ENCODE assay signal across 1 cellular context in the genomic region with DNA sequence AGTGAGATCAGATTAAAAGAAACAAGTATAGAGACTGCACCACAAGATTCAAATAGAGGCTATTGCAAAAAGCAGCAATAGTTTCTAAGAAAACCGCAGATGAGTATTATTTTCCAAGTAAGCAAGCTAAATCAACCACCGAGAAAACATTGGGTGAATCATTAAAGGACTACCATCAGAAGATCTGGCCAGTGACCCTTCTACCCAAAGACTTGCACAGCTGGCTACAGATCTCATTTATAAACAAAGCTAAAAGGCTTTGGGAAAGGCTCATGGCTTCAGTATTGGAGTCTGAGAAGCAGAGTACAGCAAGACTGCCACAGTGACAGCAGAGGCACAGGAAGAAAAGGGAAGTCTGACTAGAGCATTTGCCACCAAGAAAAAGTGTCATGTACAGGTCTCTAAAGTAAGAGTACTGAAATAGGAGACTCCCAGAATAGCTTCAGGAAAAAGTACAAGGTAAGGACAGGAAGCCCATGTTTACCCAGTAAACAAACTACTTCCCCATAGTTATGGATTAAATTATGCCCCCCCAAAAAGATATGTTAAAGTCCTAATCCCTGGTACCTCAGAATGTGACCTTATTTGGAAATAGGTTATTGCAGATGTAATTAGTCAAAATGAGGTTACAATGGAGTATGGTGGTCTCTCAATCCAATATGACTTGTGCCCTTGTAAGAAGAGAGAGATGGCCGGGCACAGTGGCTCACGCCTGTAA.
TF ChIP-seq lines count a peak whose summit lies in the region.

No MANE protein-coding gene starts in this region.

TF ChIP-seq in GM12878, 131 proteins besides CTCF, POLR2A, EP300 and RAD21 (continued from another document):
- TF ChIP-seq PRDM15 (CRISPR knock-in tag; IDR thresholded peaks at IDR 0.05) (no peak), KLF5 (IDR thresholded peaks at IDR 0.05; ENCODE audit: partially characterized antibody) (no peak), BCL11A (IDR thresholded peaks at IDR 0.05; ENCODE audit: low read depth, low read length) (0 out of 2 replicates have a peak, but pooled peaks have one; percentile 14), DPF2 (IDR thresholded peaks at IDR 0.05) (peak; percentile 66; the same call in 1 of the 2 replicates), RAD51 (IDR thresholded peaks at IDR 0.05) (0 out of 2 replicates have a peak, but pooled peaks have one; percentile 30), NFIC (IDR thresholded peaks at IDR 0.05; ENCODE audit: low read depth, low read length) (peak; percentile 32; the same call in 1 of the 2 replicates), ZNF24 (IDR thresholded peaks at IDR 0.05) (peak; percentile 61; the same call in 1 of the 2 replicates), MTA2 (IDR thresholded peaks at IDR 0.05; ENCODE audit: low read depth) (peak; percentile 88), BHLHE40 (IDR thresholded peaks at IDR 0.05; ENCODE audit: borderline replicate concordance in 1 of 2, low read depth in 2 of 2, low read length in 1 of 2) (peak in 1 of 2 experiments; percentile 37; a peak in 1 of 4 replicates), MEF2B (IDR thresholded peaks at IDR 0.05; ENCODE audit: partially characterized antibody, poor library complexity, severe bottlenecking) (peak; percentile 29), NR2F1 (conservative IDR thresholded peaks at IDR 0.05) (peak; percentile 59), CBFB (IDR thresholded peaks at IDR 0.05; ENCODE audit: low read depth) (no peak), ZNF217 (IDR thresholded peaks at IDR 0.05) (peak; percentile 76; the same call in 1 of the 2 replicates), ZBTB40 (IDR thresholded peaks at IDR 0.05; ENCODE audit: borderline replicate concordance) (peak; percentile 17; the same call in 1 of the 2 replicates), CHD2 (IDR thresholded peaks at IDR 0.05; ENCODE audit: borderline replicate concordance, low read depth, low read length) (no peak), NFYA (IDR thresholded peaks at IDR 0.05; ENCODE audit: borderline replicate concordance, low read depth, low read length) (no peak), NBN (IDR thresholded peaks at IDR 0.05) (peak; percentile 88)
- TF ChIP-seq, protein P1, sequence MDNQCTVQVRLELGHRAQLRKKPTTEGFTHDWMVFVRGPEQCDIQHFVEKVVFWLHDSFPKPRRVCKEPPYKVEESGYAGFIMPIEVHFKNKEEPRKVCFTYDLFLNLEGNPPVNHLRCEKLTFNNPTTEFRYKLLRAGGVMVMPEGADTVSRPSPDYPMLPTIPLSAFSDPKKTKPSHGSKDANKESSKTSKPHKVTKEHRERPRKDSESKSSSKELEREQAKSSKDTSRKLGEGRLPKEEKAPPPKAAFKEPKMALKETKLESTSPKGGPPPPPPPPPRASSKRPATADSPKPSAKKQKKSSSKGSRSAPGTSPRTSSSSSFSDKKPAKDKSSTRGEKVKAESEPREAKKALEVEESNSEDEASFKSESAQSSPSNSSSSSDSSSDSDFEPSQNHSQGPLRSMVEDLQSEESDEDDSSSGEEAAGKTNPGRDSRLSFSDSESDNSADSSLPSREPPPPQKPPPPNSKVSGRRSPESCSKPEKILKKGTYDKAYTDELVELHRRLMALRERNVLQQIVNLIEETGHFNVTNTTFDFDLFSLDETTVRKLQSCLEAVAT (IDR thresholded peaks at IDR 0.05), result peak; percentile 100
- TF ChIP-seq, protein P2, sequence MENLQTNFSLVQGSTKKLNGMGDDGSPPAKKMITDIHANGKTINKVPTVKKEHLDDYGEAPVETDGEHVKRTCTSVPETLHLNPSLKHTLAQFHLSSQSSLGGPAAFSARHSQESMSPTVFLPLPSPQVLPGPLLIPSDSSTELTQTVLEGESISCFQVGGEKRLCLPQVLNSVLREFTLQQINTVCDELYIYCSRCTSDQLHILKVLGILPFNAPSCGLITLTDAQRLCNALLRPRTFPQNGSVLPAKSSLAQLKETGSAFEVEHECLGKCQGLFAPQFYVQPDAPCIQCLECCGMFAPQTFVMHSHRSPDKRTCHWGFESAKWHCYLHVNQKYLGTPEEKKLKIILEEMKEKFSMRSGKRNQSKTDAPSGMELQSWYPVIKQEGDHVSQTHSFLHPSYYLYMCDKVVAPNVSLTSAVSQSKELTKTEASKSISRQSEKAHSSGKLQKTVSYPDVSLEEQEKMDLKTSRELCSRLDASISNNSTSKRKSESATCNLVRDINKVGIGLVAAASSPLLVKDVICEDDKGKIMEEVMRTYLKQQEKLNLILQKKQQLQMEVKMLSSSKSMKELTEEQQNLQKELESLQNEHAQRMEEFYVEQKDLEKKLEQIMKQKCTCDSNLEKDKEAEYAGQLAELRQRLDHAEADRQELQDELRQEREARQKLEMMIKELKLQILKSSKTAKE (IDR thresholded peaks at IDR 0.05; ENCODE audit: low read depth, poor library complexity, severe bottlenecking), result peak; percentile 62
